26 cellular contexts compared by ENCODE assay signal in the genomic region with DNA sequence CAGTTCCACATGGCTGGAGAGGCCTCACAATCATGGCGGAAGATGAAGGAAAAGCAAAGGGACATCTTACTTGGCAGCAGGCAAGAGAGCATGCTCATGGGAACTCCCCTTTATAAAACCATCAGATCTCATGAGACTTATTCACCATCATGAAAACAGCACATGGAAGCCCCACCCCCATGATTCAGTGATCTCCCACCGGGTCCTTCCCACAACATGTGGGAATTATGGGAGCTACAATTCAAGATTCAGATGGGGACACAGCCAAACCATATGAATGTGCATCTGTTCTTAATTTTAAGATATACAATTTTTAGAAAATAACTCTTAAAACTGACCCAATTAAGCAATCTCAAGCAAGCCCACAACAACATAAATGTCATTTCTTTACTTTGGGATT. TPM values are rescaled to one million over a fixed set of nuclear protein-coding genes. Genes with fewer than 3 reads are reported as not detected.
"Had no signal": no experiment of that assay in that cellular context is flagged by ENCODE, and none has a peak within 500 bp of the region (broad histone marks: within the 10 kb centered on the region; RNA-seq: fewer than 3 reads in every experiment).

No MANE protein-coding gene starts in this region.

- H3K27ac ChIP-seq: colonic mucosa, esophagus muscularis mucosa, left ventricle myocardium inferior, tibial nerve, WERI-Rb-1 had no signal

- H3K27ac Mint-ChIP-seq: activated CD4-positive, alpha-beta T cell treated with anti-CD3 and anti-CD28 coated beads, Interleukin-2, amount 10 ng/mL, durations not matched to agents 7 days and 5 days; activated CD8-positive, alpha-beta T cell treated with anti-CD3 and anti-CD28 coated beads, Interleukin-2, amount 10 ng/mL, durations not matched to agents 7 days and 5 days; activated naive CD4-positive, alpha-beta T cell treated with anti-CD3 and anti-CD28 coated beads, Interleukin-2, amount 50 U/mL, for 24 hours; natural killer cell; progenitor cell of endocrine pancreas; stimulated activated naive CD8-positive, alpha-beta T cell treated with anti-CD3 and anti-CD28 coated beads, Interleukin-15, Interleukin-2, amounts not matched to agents 100 ng/mL and 50 ng/mL, for 24 hours had no signal

- H3K27me3 ChIP-seq: colonic mucosa, esophagus muscularis mucosa, tibial nerve had no signal

- H3K9me3 ChIP-seq: colonic mucosa, esophagus muscularis mucosa, left ventricle myocardium inferior, tibial nerve had no signal

- H3K36me3 Mint-ChIP-seq: activated naive CD4-positive, alpha-beta T cell treated with anti-CD3 and anti-CD28 coated beads, Interleukin-2, amount 50 U/mL, for 24 hours; natural killer cell had no signal

- H3K4me3 Mint-ChIP-seq: activated CD4-positive, alpha-beta T cell treated with anti-CD3 and anti-CD28 coated beads, Interleukin-2, amount 10 ng/mL, durations not matched to agents 7 days and 5 days; activated CD8-positive, alpha-beta T cell treated with anti-CD3 and anti-CD28 coated beads, Interleukin-2, amount 10 ng/mL, durations not matched to agents 7 days and 5 days; activated naive CD4-positive, alpha-beta T cell treated with anti-CD3 and anti-CD28 coated beads, Interleukin-2, amount 50 U/mL, for 24 hours; central memory CD8-positive, alpha-beta T cell; natural killer cell; stimulated activated naive CD8-positive, alpha-beta T cell treated with anti-CD3 and anti-CD28 coated beads, Interleukin-15, Interleukin-2, amounts not matched to agents 100 ng/mL and 50 ng/mL, for 24 hours had no signal

- H3K4me3 ChIP-seq: colonic mucosa, esophagus muscularis mucosa, left ventricle myocardium inferior, tibial nerve had no signal

- H3K4me1 Mint-ChIP-seq: activated CD4-positive, alpha-beta T cell treated with anti-CD3 and anti-CD28 coated beads, Interleukin-2, amount 10 ng/mL, durations not matched to agents 7 days and 5 days; activated naive CD4-positive, alpha-beta T cell treated with anti-CD3 and anti-CD28 coated beads, Interleukin-2, amount 50 U/mL, for 24 hours; central memory CD8-positive, alpha-beta T cell; natural killer cell had no signal

- ATAC-seq: activated CD8-positive, alpha-beta T cell treated with anti-CD3 and anti-CD28 coated beads, Interleukin-2, amount 10 ng/mL, durations not matched to agents 7 days and 5 days; natural killer cell; right cardiac atrium had no signal

- DNase-seq: activated CD4-positive, alpha-beta T cell treated with anti-CD3 and anti-CD28 coated beads, Interleukin-2, amount 10 ng/mL, durations not matched to agents 7 days and 5 days; activated CD4-positive, CD25-positive, alpha-beta regulatory T cell treated with anti-CD3 and anti-CD28 coated beads, Interleukin-2, amount 50 U/mL, for 72 hours; activated CD8-positive, alpha-beta T cell treated with anti-CD3 and anti-CD28 coated beads, Interleukin-2, amount 10 ng/mL, durations not matched to agents 7 days and 5 days; activated gamma-delta T cell treated with Interleukin-2 at 50 U/mL for 16 hours; aorta; colonic mucosa; hippocampal formation; kidney glomerular epithelial cell; left ventricle myocardium inferior; mammary epithelial cell; midbrain; natural killer cell; right cardiac atrium; stimulated activated CD4-positive, alpha-beta T cell treated with anti-CD3 and anti-CD28 coated beads, Interleukin-12 subunit alpha, Interleukin-12 subunit beta, amount 100 ng/mL, for 4 hours; stimulated activated CD4-positive, alpha-beta T cell treated with anti-CD3 and anti-CD28 coated beads, Interleukin-4, amount 100 ng/mL, for 4 hours; WERI-Rb-1 had no signal

- H3K4me1 ChIP-seq: colonic mucosa, esophagus muscularis mucosa, left ventricle myocardium inferior, tibial nerve had no signal

- H3K27me3 Mint-ChIP-seq: progenitor cell of endocrine pancreas had no signal

- H3K36me3 ChIP-seq: colonic mucosa, esophagus muscularis mucosa, left ventricle myocardium inferior, tibial nerve, WERI-Rb-1 had no signal

- H3K9me3 Mint-ChIP-seq: activated CD4-positive, alpha-beta T cell treated with anti-CD3 and anti-CD28 coated beads, Interleukin-2, amount 10 ng/mL, durations not matched to agents 7 days and 5 days; activated naive CD4-positive, alpha-beta T cell treated with anti-CD3 and anti-CD28 coated beads, Interleukin-2, amount 50 U/mL, for 24 hours; central memory CD8-positive, alpha-beta T cell; natural killer cell; stimulated activated naive CD8-positive, alpha-beta T cell treated with anti-CD3 and anti-CD28 coated beads, Interleukin-15, Interleukin-2, amounts not matched to agents 100 ng/mL and 50 ng/mL, for 24 hours had no signal

RNA-seq across cellular contexts. Expression of a gene that starts 12.6 kb away (rescaled TPM):
- total RNA-seq: activated CD4-positive, alpha-beta T cell treated with anti-CD3 and anti-CD28 coated beads, Interleukin-2, amount 10 ng/mL, durations not matched to agents 7 days and 5 days; activated CD8-positive, alpha-beta T cell treated with anti-CD3 and anti-CD28 coated beads, Interleukin-2, amount 10 ng/mL, durations not matched to agents 7 days and 5 days; aorta; colonic mucosa; esophagus muscularis mucosa; frontal cortex; left ventricle myocardium inferior; natural killer cell; osteocyte; progenitor cell of endocrine pancreas; right cardiac atrium; skeletal muscle tissue; T-helper 2 cell treated with Interferon-gamma antibody and Interleukin-4, amounts not matched to agents 100 ng/mL and 5 ng/mL, for 36 hours; tibial nerve had no signal
- polyA plus RNA-seq: aorta, mammary epithelial cell, right cardiac atrium had no signal
